22 cellular contexts compared by ENCODE assay signal in the genomic region with DNA sequence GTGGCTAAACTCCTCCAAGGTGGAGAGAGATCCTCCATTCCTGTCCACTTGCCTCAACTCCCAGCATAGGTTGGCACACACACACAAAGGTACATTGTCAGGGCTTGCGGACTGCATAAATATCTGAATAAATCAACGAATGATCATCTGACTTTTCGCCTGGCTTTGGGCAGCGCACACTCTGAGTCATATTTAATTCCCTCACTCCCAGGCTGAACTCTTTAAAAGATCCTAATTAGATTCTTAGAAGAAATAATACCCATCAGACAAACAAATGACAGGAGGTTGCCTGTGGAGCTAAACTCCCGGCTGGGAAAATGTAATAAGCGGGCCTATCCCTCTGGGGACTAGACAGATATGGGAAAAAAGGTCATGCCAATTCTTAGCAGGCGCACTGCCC. TPM values are rescaled to one million over a fixed set of nuclear protein-coding genes. Genes with fewer than 3 reads are reported as not detected.
DNase-seq lines count a peak whose midpoint lies in the region; ATAC-seq and TF ChIP-seq lines count a peak whose summit lies in the region.
"Had no signal": no experiment of that assay in that cellular context is flagged by ENCODE, and none has a peak within 500 bp of the region (broad histone marks: within the 10 kb centered on the region; RNA-seq: fewer than 3 reads in every experiment).

No MANE protein-coding gene starts in this region.

- H3K4me1 ChIP-seq in foreskin keratinocyte, result peaks cover 16% of the 10 kb centered on the region

- CTCF ChIA-PET in Calu3 (lab: Charles Lee), result interaction anchor here (0.6 kb wide), 1 partner anchor 615 kb away, joined by 3 read pairs; no protein-coding TSS in a partner anchor

- peak; percentile 83 for ATAC-seq in foreskin keratinocyte
- ATAC-seq: activated CD8-positive, alpha-beta T cell treated with anti-CD3 and anti-CD28 coated beads for 36 hours; activated naive CD4-positive, alpha-beta T cell treated with anti-CD3 and anti-CD28 coated beads, Interleukin-2, amount 50 U/mL, for 72 hours; left lobe of liver; T-helper 17 cell had no signal

- H3K27me3 ChIP-seq in foreskin keratinocyte, result peaks cover 3% of the 10 kb centered on the region
- H3K27me3 ChIP-seq: SJSA1 had no signal

- no peaks in the 10 kb centered on the region for H3K4me1 Mint-ChIP-seq in activated T-helper 1 cell treated with anti-CD3 and anti-CD28 coated beads, Interleukin-12 subunit alpha, Interleukin-12 subunit beta, Interleukin-2, Interleukin-4 antibody, amounts not matched to agents 30 ng/mL and 10 ng/mL and 1 ng/mL, durations not matched to agents 14 hours and 24 hours and 36 hours (ENCODE audit: low read depth)
- H3K4me1 Mint-ChIP-seq in Calu3 (ENCODE audit: low read depth, unreplicated experiment), result peaks cover 28% of the 10 kb centered on the region
- H3K4me1 Mint-ChIP-seq: immature natural killer cell, naive B cell had no signal

- intact Hi-C loops in activated T-helper 1 cell treated with anti-CD3 and anti-CD28 coated beads, Interleukin-12 subunit alpha, Interleukin-12 subunit beta, Interleukin-2, Interleukin-4 antibody, amounts not matched to agents 30 ng/mL and 10 ng/mL and 1 ng/mL, durations not matched to agents 14 hours and 24 hours and 36 hours (cut with micrococcal nuclease), result no loop called here
- intact Hi-C loops in Calu3 (cut with micrococcal nuclease; ENCODE audit: unreplicated experiment), result no loop called here

- H3K36me3 Mint-ChIP-seq in activated T-helper 1 cell treated with anti-CD3 and anti-CD28 coated beads, Interleukin-12 subunit alpha, Interleukin-12 subunit beta, Interleukin-2, Interleukin-4 antibody, amounts not matched to agents 30 ng/mL and 10 ng/mL and 1 ng/mL, durations not matched to agents 14 hours and 24 hours and 36 hours (ENCODE audit: low read depth), result no peaks in the 10 kb centered on the region
- H3K36me3 Mint-ChIP-seq in Calu3 (ENCODE audit: insufficient read depth, unreplicated experiment), result no peaks in the 10 kb centered on the region
- H3K36me3 Mint-ChIP-seq: activated naive CD4-positive, alpha-beta T cell treated with anti-CD3 and anti-CD28 coated beads, Interleukin-2, amount 50 U/mL, for 72 hours; immature natural killer cell; naive B cell had no signal

- H3K9me3 Mint-ChIP-seq in activated T-helper 1 cell treated with anti-CD3 and anti-CD28 coated beads, Interleukin-12 subunit alpha, Interleukin-12 subunit beta, Interleukin-2, Interleukin-4 antibody, amounts not matched to agents 30 ng/mL and 10 ng/mL and 1 ng/mL, durations not matched to agents 14 hours and 24 hours and 36 hours, result peaks cover 7% of the 10 kb centered on the region
- H3K9me3 Mint-ChIP-seq in Calu3 (ENCODE audit: low read depth, unreplicated experiment), result no peaks in the 10 kb centered on the region
- H3K9me3 Mint-ChIP-seq: activated CD8-positive, alpha-beta T cell treated with anti-CD3 and anti-CD28 coated beads for 36 hours; activated naive CD4-positive, alpha-beta T cell treated with anti-CD3 and anti-CD28 coated beads, Interleukin-2, amount 50 U/mL, for 72 hours; immature natural killer cell had no signal

- no peak overlapping the region for H3K27ac ChIP-seq in foreskin keratinocyte
- H3K27ac ChIP-seq: SJSA1 had no signal

- no peak for TF ChIP-seq CTCF in foreskin keratinocyte (conservative IDR thresholded peaks at IDR 0.05)
- no peak for TF ChIP-seq CTCF in Calu3 (IDR thresholded peaks at IDR 0.05; ENCODE audit: unreplicated experiment)

- H3K27me3 Mint-ChIP-seq in activated T-helper 1 cell treated with anti-CD3 and anti-CD28 coated beads, Interleukin-12 subunit alpha, Interleukin-12 subunit beta, Interleukin-2, Interleukin-4 antibody, amounts not matched to agents 30 ng/mL and 10 ng/mL and 1 ng/mL, durations not matched to agents 14 hours and 24 hours and 36 hours (ENCODE audit: insufficient read depth), result peaks cover 14% of the 10 kb centered on the region
- peaks cover 11% of the 10 kb centered on the region for H3K27me3 Mint-ChIP-seq in Calu3 (ENCODE audit: unreplicated experiment)

- H3K27ac Mint-ChIP-seq in activated T-helper 1 cell treated with anti-CD3 and anti-CD28 coated beads, Interleukin-12 subunit alpha, Interleukin-12 subunit beta, Interleukin-2, Interleukin-4 antibody, amounts not matched to agents 30 ng/mL and 10 ng/mL and 1 ng/mL, durations not matched to agents 14 hours and 24 hours and 36 hours, result no peak overlapping the region
- no peak overlapping the region for H3K27ac Mint-ChIP-seq in Calu3 (ENCODE audit: unreplicated experiment)
- H3K27ac Mint-ChIP-seq: activated CD8-positive, alpha-beta T cell treated with anti-CD3 and anti-CD28 coated beads for 36 hours; activated naive CD4-positive, alpha-beta T cell treated with anti-CD3 and anti-CD28 coated beads, Interleukin-2, amount 50 U/mL, for 72 hours; immature natural killer cell; naive B cell; stimulated activated naive CD8-positive, alpha-beta T cell treated with anti-CD3 and anti-CD28 coated beads, Interleukin-15, Interleukin-2, amounts not matched to agents 100 ng/mL and 50 ng/mL, for 24 hours; T-helper 17 cell had no signal

- H3K4me3 Mint-ChIP-seq in activated T-helper 1 cell treated with anti-CD3 and anti-CD28 coated beads, Interleukin-12 subunit alpha, Interleukin-12 subunit beta, Interleukin-2, Interleukin-4 antibody, amounts not matched to agents 30 ng/mL and 10 ng/mL and 1 ng/mL, durations not matched to agents 14 hours and 24 hours and 36 hours, result no peak overlapping the region
- no peak overlapping the region for H3K4me3 Mint-ChIP-seq in Calu3 (ENCODE audit: low read depth, unreplicated experiment)
- H3K4me3 Mint-ChIP-seq: activated CD8-positive, alpha-beta T cell treated with anti-CD3 and anti-CD28 coated beads for 36 hours; immature natural killer cell; naive B cell; stimulated activated naive CD8-positive, alpha-beta T cell treated with anti-CD3 and anti-CD28 coated beads, Interleukin-15, Interleukin-2, amounts not matched to agents 100 ng/mL and 50 ng/mL, for 24 hours; T-helper 17 cell had no signal

- DNase-seq in A172 (ENCODE audit: low spot score) (peak; percentile 68), NCI-H2227 (lab: John Stamatoyannopoulos, UW; ENCODE audit: unreplicated experiment) (peak; percentile 28), astrocyte of the hippocampus (ENCODE audit: low read depth, low spot score) (peak; percentile 61), foreskin keratinocyte (peak; percentile 47 to 73), nucleus accumbens (lab: John Stamatoyannopoulos, UW) (no peak), inferior parietal cortex (ENCODE audit: extremely low spot score) (no peak), Calu3 (no peak)
- DNase-seq in activated T-helper 1 cell treated with anti-CD3 and anti-CD28 coated beads, Interleukin-12 subunit alpha, Interleukin-12 subunit beta, Interleukin-2, Interleukin-4 antibody, amounts not matched to agents 30 ng/mL and 10 ng/mL and 1 ng/mL, durations not matched to agents 14 hours and 24 hours and 36 hours (ENCODE audit: low spot score), result no peak
- DNase-seq: activated CD4-positive, alpha-beta T cell treated with anti-CD3 and anti-CD28 coated beads for 1 hour; activated CD8-positive, alpha-beta T cell treated with anti-CD3 and anti-CD28 coated beads for 36 hours; cortex of kidney; immature natural killer cell; naive B cell; NCI-H146; NCI-H510A treated with DMSO at 0.1 percent for 48 hours; T-helper 17 cell had no signal

- BruUV-seq in Calu3 (replicated peaks; lab: Mats Ljungman, UMichigan), result no TSS peak

RNA-seq across cellular contexts. Expression of a gene that starts 24.8 kb away (rescaled TPM):
- total RNA-seq in A172 (2014; rRNA removed; shearing (Covaris generic)), result 0.55 and 1.3 TPM in 2 replicates
- total RNA-seq in foreskin keratinocyte (0.14 and 0.20 TPM in 2 replicates), Calu3 (2022) (10.6 and 16.6 TPM in 2 replicates)
- 0.08 and 0.22 TPM in 2 replicates for polyA plus RNA-seq in foreskin keratinocyte
- 0.37 and 0.54 TPM in 2 replicates for total RNA-seq in activated T-helper 1 cell treated with anti-CD3 and anti-CD28 coated beads, Interleukin-12 subunit alpha, Interleukin-12 subunit beta, Interleukin-2, Interleukin-4 antibody, amounts not matched to agents 30 ng/mL and 10 ng/mL and 1 ng/mL, durations not matched to agents 14 hours and 24 hours and 36 hours
- total RNA-seq: activated naive CD4-positive, alpha-beta T cell treated with anti-CD3 and anti-CD28 coated beads, Interleukin-2, amount 50 U/mL, for 72 hours had no signal
- polyA plus RNA-seq: BJ, fibroblast of lung, immature natural killer cell had no signal

RNA-seq across cellular contexts. Expression of a gene that starts 29.5 kb away (rescaled TPM):
- total RNA-seq in A172 (2014; rRNA removed; shearing (Covaris generic)), result 24.1 and 30.8 TPM in 2 replicates
- 15.2 and 18.1 TPM in 2 replicates for total RNA-seq in foreskin keratinocyte
- 3.3 and 3.5 TPM in 2 replicates for polyA plus RNA-seq in foreskin keratinocyte
- 46.7 and 49.6 TPM in 2 replicates for total RNA-seq in activated T-helper 1 cell treated with anti-CD3 and anti-CD28 coated beads, Interleukin-12 subunit alpha, Interleukin-12 subunit beta, Interleukin-2, Interleukin-4 antibody, amounts not matched to agents 30 ng/mL and 10 ng/mL and 1 ng/mL, durations not matched to agents 14 hours and 24 hours and 36 hours
- 73.1 and 86.0 TPM in 2 replicates for total RNA-seq in Calu3 (2022)

Comparison
In these comparisons a context has a peak if more than half of its experiments do, and no peak if none do; other contexts are left out.
1. DNase-seq: peak in A172 (single experiment), NCI-H2227 (single experiment), astrocyte of the hippocampus (single experiment) and foreskin keratinocyte (2 of 2); none in activated T-helper 1 cell treated with anti-CD3 and anti-CD28 coated beads, Interleukin-12 subunit alpha, Interleukin-12 subunit beta, Interleukin-2, Interleukin-4 antibody, amounts not matched to agents 30 ng/mL and 10 ng/mL and 1 ng/mL, durations not matched to agents 14 hours and 24 hours and 36 hours (single experiment), nucleus accumbens (0 of 56), inferior parietal cortex (single experiment) and Calu3 (single experiment).